ENCODE assay signal across 11 cellular contexts in genomic region chr6:72238900-72239299, GRCh38.
"Had no signal": no experiment of that assay in that cellular context is flagged by ENCODE, and none has a peak within 500 bp of the region (broad histone marks: within the 10 kb centered on the region; RNA-seq: fewer than 3 reads in every experiment).

No MANE protein-coding gene starts in this region.

- H3K9me3 Mint-ChIP-seq: mesothelial cell of epicardium; neural progenitor cell; stimulated activated memory B cell treated with anti-CD40 and anti-IgM and Interleukin-4, amounts not matched to agents 10 μg/mL and 1 μg/mL and 100 μg/mL, for 72 hours; WTC11 had no signal

- ATAC-seq: stimulated activated memory B cell treated with anti-CD40 and anti-IgM and Interleukin-4, amounts not matched to agents 10 μg/mL and 1 μg/mL and 100 μg/mL, for 72 hours; T-helper 17 cell; WTC11 had no signal

- H3K4me3 ChIP-seq: neural progenitor cell, skin epidermis, transverse colon had no signal

- H3K4me3 Mint-ChIP-seq: mesothelial cell of epicardium; neural progenitor cell; stimulated activated memory B cell treated with anti-CD40 and anti-IgM and Interleukin-4, amounts not matched to agents 10 μg/mL and 1 μg/mL and 100 μg/mL, for 72 hours; T-helper 17 cell; WTC11 had no signal

- H3K9me3 ChIP-seq: transverse colon had no signal

- H3K36me3 ChIP-seq: neural progenitor cell, transverse colon had no signal

- H3K27me3 ChIP-seq: neural progenitor cell, transverse colon had no signal

- DNase-seq: activated CD4-positive, alpha-beta T cell treated with anti-CD3 and anti-CD28 coated beads for 48 hours; activated naive CD4-positive, alpha-beta T cell treated with Interleukin-2 at 50 U/mL for 16 hours; effector CD4-positive, alpha-beta T cell; hippocampal formation; T-helper 17 cell; transverse colon had no signal

- H3K27me3 Mint-ChIP-seq: stimulated activated memory B cell treated with anti-CD40 and anti-IgM and Interleukin-4, amounts not matched to agents 10 μg/mL and 1 μg/mL and 100 μg/mL, for 72 hours; T-helper 17 cell had no signal

- H3K27ac Mint-ChIP-seq: mesothelial cell of epicardium; neural progenitor cell; stimulated activated memory B cell treated with anti-CD40 and anti-IgM and Interleukin-4, amounts not matched to agents 10 μg/mL and 1 μg/mL and 100 μg/mL, for 72 hours; T-helper 17 cell; WTC11 had no signal

- H3K27ac ChIP-seq: neural progenitor cell, skin epidermis, transverse colon had no signal

- H3K4me1 ChIP-seq: neural progenitor cell, transverse colon had no signal

- H3K36me3 Mint-ChIP-seq: mesothelial cell of epicardium; neural progenitor cell; stimulated activated memory B cell treated with anti-CD40 and anti-IgM and Interleukin-4, amounts not matched to agents 10 μg/mL and 1 μg/mL and 100 μg/mL, for 72 hours; WTC11 had no signal

- H3K4me1 Mint-ChIP-seq: mesothelial cell of epicardium; neural progenitor cell; stimulated activated memory B cell treated with anti-CD40 and anti-IgM and Interleukin-4, amounts not matched to agents 10 μg/mL and 1 μg/mL and 100 μg/mL, for 72 hours; T-helper 17 cell had no signal
